8 cellular contexts compared by ENCODE assay signal in the genomic region with DNA sequence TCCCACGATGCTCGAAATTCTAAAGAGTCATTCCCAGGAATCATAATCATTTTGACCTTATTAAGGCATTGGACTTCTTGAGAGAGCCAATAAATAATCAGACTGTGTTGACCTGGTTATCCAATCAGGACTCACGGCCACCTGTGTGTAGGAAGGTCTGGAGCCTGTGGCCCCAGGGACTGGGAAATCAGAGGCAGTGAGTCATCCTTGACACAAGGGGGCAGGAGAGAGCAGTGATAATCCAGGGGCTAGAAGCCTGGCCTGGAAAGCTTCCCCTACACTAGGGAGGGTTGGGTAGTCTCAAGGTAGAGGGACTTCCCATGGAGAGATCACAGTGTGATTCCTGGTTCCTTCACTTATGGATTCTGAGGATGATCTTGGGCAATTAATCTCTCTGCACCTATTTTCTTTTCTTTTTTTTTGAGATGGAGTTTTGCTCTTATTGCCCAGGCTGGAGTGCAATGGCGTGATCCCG.
DNase-seq lines count a peak whose midpoint lies in the region; ATAC-seq lines count a peak whose summit lies in the region.

No MANE protein-coding gene starts in this region.

- ATAC-seq in GM18867 (IDR thresholded peaks at IDR 0.05; ENCODE audit: unreplicated experiment) (peak; percentile 44), HG02763 (IDR thresholded peaks at IDR 0.05; ENCODE audit: unreplicated experiment) (no peak)

- peak; percentile 77 for DNase-seq in AG08395 (ENCODE audit: low spot score)
- DNase-seq in KBM-7, result peak; percentile 78
- peak; percentile 87 for DNase-seq in OCI-M1 (lab: John Stamatoyannopoulos, UW)
- peak; percentile 58 for DNase-seq in activated T-cell treated with anti-CD3 and anti-CD28 coated beads, Interleukin-2, amount 50 U/mL, for 1 hour
- DNase-seq in fibroblast of peridontal ligament (ENCODE audit: extremely low read depth), result peak; percentile 52
- peak in 29 of 56 donors; percentile 2 to 54 (median 25) for DNase-seq in nucleus accumbens (lab: John Stamatoyannopoulos, UW)

- in situ Hi-C loops in KBM-7 (cut with MboI; ENCODE audit: low pct_unique_long_range_greater_than_20kb, low sequenced_read_pairs), result no loop called here

Comparison
In these comparisons a context has a peak if more than half of its experiments do, and no peak if none do; other contexts are left out.
1. DNase-seq: peak in every context shown above with its lines; median percentile 87 in OCI-M1; 78 in KBM-7; 77 in AG08395; 58 in activated T-cell treated with anti-CD3 and anti-CD28 coated beads, Interleukin-2, amount 50 U/mL, for 1 hour; 52 in fibroblast of peridontal ligament; 25 in nucleus accumbens.